ENCODE assay signal across 9 cellular contexts in genomic region chr14:93137864-93138263, GRCh38. TPM values are rescaled to one million over a fixed set of nuclear protein-coding genes. Genes with fewer than 3 reads are reported as not detected.
DNase-seq lines count a peak whose midpoint lies in the region; ATAC-seq and TF ChIP-seq lines count a peak whose summit lies in the region.
"Had no signal": no experiment of that assay in that cellular context is flagged by ENCODE, and none has a peak within 500 bp of the region (broad histone marks: within the 10 kb centered on the region; RNA-seq: fewer than 3 reads in every experiment).

No MANE protein-coding gene starts in this region.

- H3K9me3 Mint-ChIP-seq in neural progenitor cell: no peaks in the 10 kb centered on the region
- H3K9me3 Mint-ChIP-seq: neural crest cell had no signal

- no peak overlapping the region for H3K4ac ChIP-seq in trophoblast cell (ENCODE audit: low read depth, low read length)

- no peak overlapping the region for H2BK12ac ChIP-seq in trophoblast cell (ENCODE audit: low read length)

- no peaks in the 10 kb centered on the region for H3K36me3 Mint-ChIP-seq in neural progenitor cell

- H3K4me2 ChIP-seq in neural progenitor cell: no peak overlapping the region
- no peak overlapping the region for H3K4me2 ChIP-seq in trophoblast cell (ENCODE audit: low read length)

- H3K27me3 ChIP-seq in H7 (ENCODE audit: control insufficient read depth, insufficient read depth, low read length) (no peaks in the 10 kb centered on the region), neural progenitor cell (no peaks in the 10 kb centered on the region), trophoblast cell (ENCODE audit: insufficient read depth, low read length) (no peaks in the 10 kb centered on the region)

- no peak overlapping the region for H3K9ac ChIP-seq in neural progenitor cell
- H3K9ac ChIP-seq in trophoblast cell (ENCODE audit: low read length): no peak overlapping the region

- H2AFZ ChIP-seq in neural progenitor cell (replicated peaks) (no peak overlapping the region), trophoblast cell (ENCODE audit: insufficient read depth, low read length, poor library complexity) (no peak overlapping the region)

- TF ChIP-seq CTCF in neural progenitor cell (IDR thresholded peaks at IDR 0.05): no peak

- peaks cover 20% of the 10 kb centered on the region for H3K4me1 Mint-ChIP-seq in neural progenitor cell

- H3K9me3 ChIP-seq in neural progenitor cell (ENCODE audit: low read depth) (no peaks in the 10 kb centered on the region), trophoblast cell (ENCODE audit: insufficient read depth, low read depth, low read length) (no peaks in the 10 kb centered on the region)

- H3K36me3 ChIP-seq in H7 (replicated peaks; ENCODE audit: control insufficient read depth, insufficient read depth, low read length) (no peaks in the 10 kb centered on the region), neural progenitor cell (no peaks in the 10 kb centered on the region), trophoblast cell (ENCODE audit: control insufficient read depth in 1 of 2, insufficient read depth in 2 of 2, low read length in 2 of 2) (no peaks in the 10 kb centered on the region)

- no CpG with 5 or more reads among the region's 17 CpGs for WGBS in trophoblast cell (ENCODE audit: extremely low coverage, insufficient coverage, insufficient read length)

- H4K12ac ChIP-seq in trophoblast cell (ENCODE audit: low read depth, low read length): no peak overlapping the region

- H3K14ac ChIP-seq in trophoblast cell (ENCODE audit: low read length): no peak overlapping the region

- H2AK5ac ChIP-seq in trophoblast cell (ENCODE audit: low read length): no peak overlapping the region

- H4K20me1 ChIP-seq in neural progenitor cell (ENCODE audit: low read depth): no peaks in the 10 kb centered on the region

- DNase-seq in H7 (peak; percentile 74), NCI-H510A treated with DMSO at 0.1 percent for 48 hours (lab: John Stamatoyannopoulos, UW) (peak; percentile 91), dermis blood vessel endothelial cell (peak; percentile 57), neural progenitor cell (ENCODE audit: low spot score) (peak; percentile 28), foreskin melanocyte (no peak), trophoblast cell (no peak)
- no peak for DNase-seq in activated naive CD4-positive, alpha-beta T cell treated with anti-CD3 and anti-CD28 coated beads, Interleukin-2, amount 50 U/mL, for 16 hours

- H3K27me3 Mint-ChIP-seq in neural progenitor cell (ENCODE audit: insufficient read depth, low read depth): peaks cover 4% of the 10 kb centered on the region

- H3K4me3 Mint-ChIP-seq in neural progenitor cell: no peak overlapping the region
- H3K4me3 Mint-ChIP-seq: neural crest cell had no signal

- H3K4me3 ChIP-seq in H7 (ENCODE audit: insufficient read depth, low read depth, low read length) (no peak overlapping the region), neural progenitor cell (no peak overlapping the region), trophoblast cell (ENCODE audit: low read depth, low read length) (no peak overlapping the region)

- H4K8ac ChIP-seq in trophoblast cell (ENCODE audit: low read depth, low read length): no peak overlapping the region

- H3K18ac ChIP-seq in trophoblast cell (ENCODE audit: low read length): no peak overlapping the region

- no peaks in the 10 kb centered on the region for H3F3A ChIP-seq in neural progenitor cell (ENCODE audit: low read depth)

- no peak for ATAC-seq in HG03520 (IDR thresholded peaks at IDR 0.05; ENCODE audit: unreplicated experiment)

- H3K79me2 ChIP-seq in neural progenitor cell (ENCODE audit: low read depth): no peaks in the 10 kb centered on the region
- H3K79me2 ChIP-seq in trophoblast cell (ENCODE audit: control insufficient read depth, insufficient read depth, low read length, poor library complexity): no peaks in the 10 kb centered on the region

- H2BK120ac ChIP-seq in trophoblast cell (ENCODE audit: insufficient read depth, low read length, poor library complexity): no peak overlapping the region

- H3K4me1 ChIP-seq in neural progenitor cell (no peaks in the 10 kb centered on the region), trophoblast cell (ENCODE audit: control insufficient read depth in 1 of 2, insufficient read depth in 2 of 2, low read length in 2 of 2) (peaks cover 0 to 3% of the 10 kb centered on the region in 2 experiments)

- H3K79me1 ChIP-seq in trophoblast cell (ENCODE audit: low read length): no peaks in the 10 kb centered on the region

- no peak overlapping the region for H4K91ac ChIP-seq in trophoblast cell (ENCODE audit: low read depth, low read length)

- no peak overlapping the region for H2BK5ac ChIP-seq in trophoblast cell (ENCODE audit: low read depth, low read length, poor library complexity)

- H3K23ac ChIP-seq in trophoblast cell (ENCODE audit: low read length): no peak overlapping the region

- H3K27ac ChIP-seq in neural progenitor cell: no peak overlapping the region
- H3K27ac ChIP-seq in trophoblast cell (ENCODE audit: low read depth, low read length): no peak overlapping the region

- no peak overlapping the region for H3K27ac Mint-ChIP-seq in neural progenitor cell

RNA-seq across cellular contexts. Expression of gene ITPK1, which starts 22.1 kb away (rescaled TPM):
- total RNA-seq in H7 (2014; rRNA removed; shearing (Covaris generic)): 75.1 and 92.1 TPM in 2 replicates
- 24.0 and 41.3 TPM in 2 replicates for total RNA-seq in dermis blood vessel endothelial cell
- 25.8 and 34.6 TPM in 2 replicates for total RNA-seq in neural progenitor cell (ENCODE audit: low replicate concordance)
- 14.2 and 14.7 TPM in 2 replicates for polyA plus RNA-seq in trophoblast cell (2013)

RNA-seq across cellular contexts. Expression of gene MOAP1, which starts 46.8 kb away (rescaled TPM):
- total RNA-seq in H7 (2014; rRNA removed; shearing (Covaris generic)): 17.9 and 20.1 TPM in 2 replicates
- total RNA-seq in dermis blood vessel endothelial cell (30.0 and 30.6 TPM in 2 replicates), neural progenitor cell (ENCODE audit: low replicate concordance) (26.9 and 34.6 TPM in 2 replicates)
- polyA plus RNA-seq in trophoblast cell (2013): 10.5 and 10.6 TPM in 2 replicates

RNA-seq across cellular contexts. Expression of gene LYSET, which starts 47.3 kb away (rescaled TPM):
- 13.9 and 15.1 TPM in 2 replicates for total RNA-seq in H7 (2014; rRNA removed; shearing (Covaris generic))
- total RNA-seq in dermis blood vessel endothelial cell: 8.7 and 18.2 TPM in 2 replicates
- 16.1 and 17.2 TPM in 2 replicates for total RNA-seq in neural progenitor cell (ENCODE audit: low replicate concordance)
- polyA plus RNA-seq in trophoblast cell (2013): 17.1 and 17.2 TPM in 2 replicates

Comparison
In these comparisons a context has a peak if more than half of its experiments do, and no peak if none do; other contexts are left out.
1. DNase-seq: peak in H7 (single experiment), NCI-H510A treated with DMSO at 0.1 percent for 48 hours (single experiment), dermis blood vessel endothelial cell (single experiment) and neural progenitor cell (single experiment); none in activated naive CD4-positive, alpha-beta T cell treated with anti-CD3 and anti-CD28 coated beads, Interleukin-2, amount 50 U/mL, for 16 hours (single experiment), foreskin melanocyte (single experiment) and trophoblast cell (0 of 2).